In the genomic region with DNA sequence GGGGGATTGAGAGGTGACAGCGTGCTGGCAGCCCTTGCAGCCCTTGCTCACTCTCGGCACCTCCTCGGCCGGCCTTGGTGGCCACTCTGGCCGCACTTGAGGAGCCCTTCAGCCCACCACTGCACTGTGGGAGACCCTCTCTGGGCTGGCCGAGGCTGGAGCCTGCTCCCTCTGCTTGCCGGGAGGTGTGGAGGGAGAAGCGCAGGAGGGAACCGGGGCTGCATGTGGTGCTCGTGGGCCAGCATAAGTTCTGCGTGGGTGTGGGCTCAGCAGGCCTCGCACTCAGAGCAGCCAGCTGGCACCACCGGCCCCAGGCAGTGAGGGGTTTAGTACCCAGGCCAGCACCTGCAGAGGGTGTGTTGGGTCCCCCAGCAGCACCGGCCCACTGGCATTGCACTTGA, we compare ENCODE assay signal across 33 cellular contexts.
"Had no signal": no experiment of that assay in that cellular context is flagged by ENCODE, and none has a peak within 500 bp of the region (broad histone marks: within the 10 kb centered on the region; RNA-seq: fewer than 3 reads in every experiment).

No MANE protein-coding gene starts in this region.

- H3K27me3 Mint-ChIP-seq: activated CD4-positive, alpha-beta memory T cell treated with anti-CD3 and anti-CD28 coated beads for 36 hours; activated naive CD8-positive, alpha-beta T cell treated with anti-CD3 and anti-CD28 coated beads for 36 hours had no signal

- H3K4me3 ChIP-seq: K562, Peyer's patch, SJCRH30, SK-N-MC had no signal

- H3K4me1 Mint-ChIP-seq: activated naive CD8-positive, alpha-beta T cell treated with anti-CD3 and anti-CD28 coated beads for 36 hours; WTC11 had no signal

- H3K4me1 ChIP-seq: Peyer's patch, SJCRH30 had no signal

- ATAC-seq: activated T-cell treated with anti-CD3 and anti-CD28 coated beads, Interleukin-2, amount 50 U/mL, for 4 hours; K562; PC-3; WTC11 had no signal

- H3K36me3 ChIP-seq: brain microvascular endothelial cell, Peyer's patch, SJCRH30 had no signal

- H3K27me3 ChIP-seq: brain microvascular endothelial cell, Peyer's patch, SJCRH30 had no signal

- H3K4me3 Mint-ChIP-seq: activated CD4-positive, alpha-beta memory T cell treated with anti-CD3 and anti-CD28 coated beads for 36 hours; activated naive CD8-positive, alpha-beta T cell treated with anti-CD3 and anti-CD28 coated beads for 36 hours; activated T-cell treated with anti-CD3 and anti-CD28 coated beads, Interleukin-2, amount 50 U/mL, for 4 hours; activated T-helper 1 cell treated with anti-CD3 and anti-CD28 coated beads, Interleukin-12 subunit alpha, Interleukin-12 subunit beta, Interleukin-2, Interleukin-4 antibody, amounts not matched to agents 30 ng/mL and 10 ng/mL and 1 ng/mL, durations not matched to agents 14 hours and 24 hours and 36 hours; WTC11 had no signal

- H3K27ac ChIP-seq: brain microvascular endothelial cell, Peyer's patch, SJCRH30, SK-N-MC had no signal

- H3K9me3 ChIP-seq: Peyer's patch, SJCRH30 had no signal

- H3K9me3 Mint-ChIP-seq: activated T-helper 1 cell treated with anti-CD3 and anti-CD28 coated beads, Interleukin-12 subunit alpha, Interleukin-12 subunit beta, Interleukin-2, Interleukin-4 antibody, amounts not matched to agents 30 ng/mL and 10 ng/mL and 1 ng/mL, durations not matched to agents 14 hours and 24 hours and 36 hours had no signal

- H3K36me3 Mint-ChIP-seq: activated CD4-positive, alpha-beta memory T cell treated with anti-CD3 and anti-CD28 coated beads for 36 hours; activated naive CD8-positive, alpha-beta T cell treated with anti-CD3 and anti-CD28 coated beads for 36 hours had no signal

- H3K27ac Mint-ChIP-seq: activated CD4-positive, alpha-beta memory T cell treated with anti-CD3 and anti-CD28 coated beads for 36 hours; activated naive CD8-positive, alpha-beta T cell treated with anti-CD3 and anti-CD28 coated beads for 36 hours; activated T-helper 1 cell treated with anti-CD3 and anti-CD28 coated beads, Interleukin-12 subunit alpha, Interleukin-12 subunit beta, Interleukin-2, Interleukin-4 antibody, amounts not matched to agents 30 ng/mL and 10 ng/mL and 1 ng/mL, durations not matched to agents 14 hours and 24 hours and 36 hours; WTC11 had no signal

- DNase-seq: activated CD4-positive, alpha-beta memory T cell treated with anti-CD3 and anti-CD28 coated beads for 36 hours; activated CD4-positive, alpha-beta T cell treated with anti-CD3 and anti-CD28 coated beads for 4 hours; activated CD4-positive, alpha-beta T cell treated with anti-CD3 and anti-CD28 coated beads, Interleukin-2, amount 50 U/mL, for 1 hour; activated CD4-positive, CD25-positive, alpha-beta regulatory T cell treated with anti-CD3 and anti-CD28 coated beads, Interleukin-2, amount 50 U/mL, for 72 hours; activated CD8-positive, alpha-beta memory T cell treated with anti-CD3 and anti-CD28 coated beads, Interleukin-2, amount 50 U/mL, for 4 hours; activated naive CD4-positive, alpha-beta T cell; activated naive CD4-positive, alpha-beta T cell treated with anti-CD3 and anti-CD28 coated beads, Interleukin-2, amount 50 U/mL, for 16 hours; activated naive CD8-positive, alpha-beta T cell treated with anti-CD3 and anti-CD28 coated beads for 36 hours; activated T-cell treated with anti-CD3 and anti-CD28 coated beads for 4 hours; activated T-cell treated with anti-CD3 and anti-CD28 coated beads, Interleukin-2, amount 50 U/mL, for 4 hours; amniotic stem cell; brain microvascular endothelial cell; central memory CD4-positive, alpha-beta T cell; NCI-H1092 treated with DMSO at 0.1 percent for 48 hours; NCI-H1417; NCI-H146; NCI-H187; NCI-H2029 treated with DMSO at 0.1 percent for 48 hours; NCI-H2107; NCI-H2171; NCI-H510A; NCI-H526; NCI-H748 treated with DMSO at 0.1 percent for 48 hours; NK-92 treated with Interleukin-12 subunit alpha and Interleukin-12 subunit beta, amount 100 ng/mL, for 24 hours; PC-3; RPMI8226; SHP77; SJCRH30 had no signal
